19 cellular contexts compared by ENCODE assay signal in the genomic region with DNA sequence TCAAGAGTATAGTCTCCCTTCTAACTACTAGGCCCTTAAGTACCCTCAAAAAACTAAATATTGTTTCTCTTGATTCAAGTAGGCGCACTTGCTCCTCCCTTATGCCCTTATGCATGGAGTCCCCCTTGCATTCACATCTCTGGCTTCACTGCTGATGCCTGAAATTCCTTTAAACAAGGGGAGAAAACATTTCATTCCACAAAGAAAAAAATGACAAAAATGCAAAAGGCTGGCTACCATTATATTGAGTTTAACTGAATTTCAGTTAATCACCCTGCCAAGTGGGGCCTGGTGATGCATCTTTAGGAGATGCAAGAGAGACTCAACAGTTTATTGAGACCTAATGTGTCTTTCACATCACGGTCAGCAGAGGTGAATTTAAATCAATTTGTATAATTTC. TPM values are rescaled to one million over a fixed set of nuclear protein-coding genes. Genes with fewer than 3 reads are reported as not detected.
A peak's percentile ranks its signal among the peaks of the same experiment; 100 is the strongest.
DNase-seq lines count a peak whose midpoint lies in the region; ATAC-seq and TF ChIP-seq lines count a peak whose summit lies in the region.
"Had no signal": no experiment of that assay in that cellular context is flagged by ENCODE, and none has a peak within 500 bp of the region (broad histone marks: within the 10 kb centered on the region; RNA-seq: fewer than 3 reads in every experiment).

No MANE protein-coding gene starts in this region.

- H3K4me1 Mint-ChIP-seq in CD4-positive, alpha-beta T cell (ENCODE audit: low read depth), result peaks cover 11% of the 10 kb centered on the region
- H3K4me1 Mint-ChIP-seq in activated CD8-positive, alpha-beta T cell treated with anti-CD3 and anti-CD28 coated beads, Interleukin-2, amount 10 ng/mL, durations not matched to agents 7 days and 5 days (ENCODE audit: low read depth), result peaks cover 8% of the 10 kb centered on the region
- peaks cover 8 to 13% (median 13%) of the 10 kb centered on the region in 3 donors for H3K4me1 Mint-ChIP-seq in CD8-positive, alpha-beta memory T cell
- H3K4me1 Mint-ChIP-seq: neural crest cell had no signal

- no peaks in the 10 kb centered on the region for H3K27me3 Mint-ChIP-seq in CD4-positive, alpha-beta T cell
- H3K27me3 Mint-ChIP-seq in activated CD8-positive, alpha-beta T cell treated with anti-CD3 and anti-CD28 coated beads, Interleukin-2, amount 10 ng/mL, durations not matched to agents 7 days and 5 days (ENCODE audit: low read depth), result no peaks in the 10 kb centered on the region
- no peaks in the 10 kb centered on the region for H3K27me3 Mint-ChIP-seq in CD8-positive, alpha-beta memory T cell

- H3K4me3 Mint-ChIP-seq in CD4-positive, alpha-beta T cell, result no peak overlapping the region
- H3K4me3 Mint-ChIP-seq in activated CD8-positive, alpha-beta T cell treated with anti-CD3 and anti-CD28 coated beads, Interleukin-2, amount 10 ng/mL, durations not matched to agents 7 days and 5 days, result no peak overlapping the region
- no peak overlapping the region for H3K4me3 Mint-ChIP-seq in CD8-positive, alpha-beta memory T cell
- H3K4me3 Mint-ChIP-seq: H9, neural crest cell had no signal

- intact Hi-C loops in CD4-positive, alpha-beta T cell (cut with DNase I, micrococcal nuclease), result no loop called here
- intact Hi-C loops in gastrocnemius medialis (cut with DNase I; ENCODE audit: low total_unique reads), result no loop called here

- no peak for ATAC-seq in CD4-positive, alpha-beta T cell (ENCODE audit: poor library complexity)
- no peak for ATAC-seq in activated CD8-positive, alpha-beta T cell treated with anti-CD3 and anti-CD28 coated beads, Interleukin-2, amount 10 ng/mL, durations not matched to agents 7 days and 5 days
- ATAC-seq in gastrocnemius medialis, result no peak
- no peak for ATAC-seq in GM18868 (IDR thresholded peaks at IDR 0.05; ENCODE audit: unreplicated experiment)

- no peak for TF ChIP-seq CTCF in CD4-positive, alpha-beta T cell (IDR thresholded peaks at IDR 0.05)
- no peak for TF ChIP-seq CTCF in gastrocnemius medialis (IDR thresholded peaks at IDR 0.05 in 4 of 5, conservative IDR thresholded peaks at IDR 0.05 in 1 of 5)

- POLR2A ChIA-PET in CD4-positive, alpha-beta T cell (lab: Charles Lee), result interaction anchor here (1.1 to 4.4 kb wide), 2 partner anchors 33 to 36 kb away, joined by 3 to 16 read pairs; a partner anchor contains a TSS
- POLR2A ChIA-PET in activated CD8-positive, alpha-beta T cell treated with anti-CD3 and anti-CD28 coated beads, Interleukin-2, amount 10 ng/mL, durations not matched to agents 7 days and 5 days (lab: Charles Lee), result interaction anchor here (0.8 kb wide), 1 partner anchor 16 kb away, joined by 3 read pairs; no protein-coding TSS in a partner anchor
- POLR2A ChIA-PET in CD8-positive, alpha-beta memory T cell (lab: Charles Lee), result no interaction called here

- H3K36me3 ChIP-seq in CD8-positive, alpha-beta memory T cell (ENCODE audit: insufficient read depth, low read length), result peaks cover 46% of the 10 kb centered on the region
- H3K36me3 ChIP-seq in gastrocnemius medialis, result peaks cover 0 to 48% of the 10 kb centered on the region in 2 donors

- no peaks in the 10 kb centered on the region for H3K4me1 ChIP-seq in CD8-positive, alpha-beta memory T cell (ENCODE audit: insufficient read depth, low read length)
- no peaks in the 10 kb centered on the region for H3K4me1 ChIP-seq in gastrocnemius medialis
- H3K4me1 ChIP-seq: Peyer's patch, sigmoid colon, vagina had no signal

- H3K9me3 ChIP-seq in CD4-positive, alpha-beta T cell (ENCODE audit: control insufficient read depth, low read length), result no peaks in the 10 kb centered on the region
- H3K9me3 ChIP-seq in CD8-positive, alpha-beta memory T cell (ENCODE audit: low read length), result no peaks in the 10 kb centered on the region
- no peaks in the 10 kb centered on the region for H3K9me3 ChIP-seq in gastrocnemius medialis
- H3K9me3 ChIP-seq: Peyer's patch, sigmoid colon, vagina had no signal

- no peaks in the 10 kb centered on the region for H3K9me3 Mint-ChIP-seq in CD4-positive, alpha-beta T cell
- H3K9me3 Mint-ChIP-seq in activated CD8-positive, alpha-beta T cell treated with anti-CD3 and anti-CD28 coated beads, Interleukin-2, amount 10 ng/mL, durations not matched to agents 7 days and 5 days (ENCODE audit: insufficient read depth), result no peaks in the 10 kb centered on the region
- H3K9me3 Mint-ChIP-seq in CD8-positive, alpha-beta memory T cell, result no peaks in the 10 kb centered on the region
- H3K9me3 Mint-ChIP-seq: H9, neural crest cell had no signal

- H3K27ac Mint-ChIP-seq in CD4-positive, alpha-beta T cell, result peak overlapping the region; percentile 57
- H3K27ac Mint-ChIP-seq in activated CD8-positive, alpha-beta T cell treated with anti-CD3 and anti-CD28 coated beads, Interleukin-2, amount 10 ng/mL, durations not matched to agents 7 days and 5 days, result no peak overlapping the region
- H3K27ac Mint-ChIP-seq in CD8-positive, alpha-beta memory T cell, result peak overlapping the region in 2 of 8 donors; percentile 20 to 32

- no peak for TF ChIP-seq POLR2A in gastrocnemius medialis (IDR thresholded peaks at IDR 0.05)

- in situ Hi-C loops in gastrocnemius medialis (cut with MboI; ENCODE audit: low sequenced_read_pairs in 4 of 4), result no loop called here

- H3K36me3 Mint-ChIP-seq in CD4-positive, alpha-beta T cell (ENCODE audit: low read depth), result peaks cover 82% of the 10 kb centered on the region
- peaks cover 68% of the 10 kb centered on the region for H3K36me3 Mint-ChIP-seq in activated CD8-positive, alpha-beta T cell treated with anti-CD3 and anti-CD28 coated beads, Interleukin-2, amount 10 ng/mL, durations not matched to agents 7 days and 5 days (ENCODE audit: low read depth)
- peaks cover 5 to 79% (median 15%) of the 10 kb centered on the region in 3 donors for H3K36me3 Mint-ChIP-seq in CD8-positive, alpha-beta memory T cell

- DNase-seq in AG08395 (ENCODE audit: low spot score) (peak; percentile 48), hepatic stellate cell (ENCODE audit: low spot score) (peak; percentile 16), gastrocnemius medialis (no peak), HT-29 (ENCODE audit: low spot score) (no peak)
- DNase-seq in CD4-positive, alpha-beta T cell, result no peak
- peak; percentile 16 for DNase-seq in activated CD8-positive, alpha-beta T cell treated with anti-CD3 and anti-CD28 coated beads, Interleukin-2, amount 10 ng/mL, durations not matched to agents 7 days and 5 days
- no peak for DNase-seq in CD8-positive, alpha-beta memory T cell
- DNase-seq: activated CD4-positive, alpha-beta T cell treated with anti-CD3 and anti-CD28 coated beads for 48 hours; activated naive CD4-positive, alpha-beta T cell treated with Interleukin-2 at 50 U/mL for 16 hours; cortex of kidney; H9; NCI-H1694 treated with DMSO at 0.1 percent for 48 hours; NCI-H69; Peyer's patch; sigmoid colon; stimulated activated naive CD4-positive, alpha-beta T cell treated with Interleukin-2 at 50 U/mL for 16 hours had no signal

- no peak overlapping the region for H3K27ac ChIP-seq in CD4-positive, alpha-beta T cell (ENCODE audit: low read depth, low read length)
- H3K27ac ChIP-seq in CD8-positive, alpha-beta memory T cell (ENCODE audit: low read depth, low read length), result no peak overlapping the region
- H3K27ac ChIP-seq in gastrocnemius medialis, result no peak overlapping the region
- H3K27ac ChIP-seq: Peyer's patch, vagina had no signal

- H3K4me3 ChIP-seq in CD8-positive, alpha-beta memory T cell (ENCODE audit: low read length), result no peak overlapping the region
- no peak overlapping the region for H3K4me3 ChIP-seq in gastrocnemius medialis
- H3K4me3 ChIP-seq: Peyer's patch, sigmoid colon, vagina had no signal

- H3K27me3 ChIP-seq in CD4-positive, alpha-beta T cell (ENCODE audit: control insufficient read depth, insufficient read depth, low read length), result no peaks in the 10 kb centered on the region
- H3K27me3 ChIP-seq in CD8-positive, alpha-beta memory T cell (ENCODE audit: insufficient read depth, low read length, poor library complexity, severe bottlenecking), result no peaks in the 10 kb centered on the region
- no peaks in the 10 kb centered on the region for H3K27me3 ChIP-seq in gastrocnemius medialis
- H3K27me3 ChIP-seq: Peyer's patch, sigmoid colon, vagina had no signal

- CTCF ChIA-PET in CD4-positive, alpha-beta T cell (lab: Charles Lee), result interaction anchor here (2.7 kb wide), 1 partner anchor 36 kb away, joined by 10 read pairs; a partner anchor contains a TSS
- CTCF ChIA-PET in activated CD8-positive, alpha-beta T cell treated with anti-CD3 and anti-CD28 coated beads, Interleukin-2, amount 10 ng/mL, durations not matched to agents 7 days and 5 days (lab: Charles Lee), result interaction anchor here (1.1 to 6.3 kb wide), 2 partner anchors 8 to 36 kb away, joined by 4 to 33 read pairs; a partner anchor contains a TSS
- CTCF ChIA-PET in CD8-positive, alpha-beta memory T cell (lab: Charles Lee), result interaction anchor here (1.1 to 1.3 kb wide), 2 partner anchors 35 to 37 kb away, joined by 5 to 8 read pairs; a partner anchor contains a TSS

RNA-seq across cellular contexts. Expression of a gene that starts 35.6 kb away (rescaled TPM):
- 10 to 100 TPM; 60.9 to 62.9 TPM for total RNA-seq in CD4-positive, alpha-beta T cell
- 10 to 100 TPM; 61.4 to 65.6 TPM for total RNA-seq in activated CD8-positive, alpha-beta T cell treated with anti-CD3 and anti-CD28 coated beads, Interleukin-2, amount 10 ng/mL, durations not matched to agents 7 days and 5 days
- total RNA-seq in CD8-positive, alpha-beta memory T cell, result 10 to 100 TPM; 42.7 to 43.0 TPM
- 108 TPM for polyA plus RNA-seq in CD8-positive, alpha-beta memory T cell
- 1 to 10 TPM; 3.5 to 6.4 (median 5.0) TPM for total RNA-seq in gastrocnemius medialis
- 6.8 and 6.9 TPM in 2 replicates for total RNA-seq in HT-29 (2014; rRNA removed; shearing (Covaris generic))

RNA-seq across cellular contexts. Expression of a gene that starts 42.8 kb away (rescaled TPM):
- total RNA-seq in CD4-positive, alpha-beta T cell, result 1 to 10 TPM; 3.6 to 3.9 TPM
- 10 to 100 TPM; 33.5 to 37.0 TPM for total RNA-seq in activated CD8-positive, alpha-beta T cell treated with anti-CD3 and anti-CD28 coated beads, Interleukin-2, amount 10 ng/mL, durations not matched to agents 7 days and 5 days
- 10 to 100 TPM; 25.5 to 27.8 TPM for total RNA-seq in CD8-positive, alpha-beta memory T cell
- polyA plus RNA-seq in CD8-positive, alpha-beta memory T cell, result 2.3 TPM
- under 1 TPM; 0.10 to 0.39 (median 0.20) TPM for total RNA-seq in gastrocnemius medialis
- total RNA-seq in HT-29 (2014; rRNA removed; shearing (Covaris generic)), result 3.5 and 3.6 TPM in 2 replicates

Comparison
In these comparisons a context has a peak if more than half of its experiments do, and no peak if none do; other contexts are left out.
1. DNase-seq: peak in AG08395 (single experiment), activated CD8-positive, alpha-beta T cell treated with anti-CD3 and anti-CD28 coated beads, Interleukin-2, amount 10 ng/mL, durations not matched to agents 7 days and 5 days (single experiment) and hepatic stellate cell (single experiment); none in CD4-positive, alpha-beta T cell (0 of 10), CD8-positive, alpha-beta memory T cell (0 of 5), gastrocnemius medialis (0 of 2) and HT-29 (single experiment).